In genomic region chr5:95810305-95811125, GRCh38 we compare ENCODE assay signal across 9 cellular contexts. TPM values are rescaled to one million over a fixed set of nuclear protein-coding genes. Genes with fewer than 3 reads are reported as not detected.
DNase-seq lines count a peak whose midpoint lies in the region; ATAC-seq, FAIRE-seq and TF ChIP-seq lines count a peak whose summit lies in the region.
"Had no signal": no experiment of that assay in that cellular context is flagged by ENCODE, and none has a peak within 500 bp of the region (broad histone marks: within the 10 kb centered on the region; RNA-seq: fewer than 3 reads in every experiment).

No MANE protein-coding gene starts in this region.

- TF ChIP-seq CTCF in HepG2 (CRISPR knock-in tag; IDR thresholded peaks at IDR 0.05) (no peak), A673 (conservative IDR thresholded peaks at IDR 0.05; ENCODE audit: low read depth, low read length) (no peak)

- TF ChIP-seq POLR2A in HepG2 (IDR thresholded peaks at IDR 0.05; ENCODE audit: insufficient read depth in 1 of 2, low read depth in 2 of 2, low read length in 2 of 2): no peak

- peak overlapping the region; percentile 72 for H3K4me3 Mint-ChIP-seq in activated CD4-positive, alpha-beta T cell treated with anti-CD3 and anti-CD28 coated beads, Interleukin-2, amount 10 ng/mL, durations not matched to agents 24 days and 14 days
- peak overlapping the region; percentile 80 for H3K4me3 Mint-ChIP-seq in activated naive CD8-positive, alpha-beta T cell
- H3K4me3 Mint-ChIP-seq in stimulated activated effector memory CD8-positive, alpha-beta T cell treated with anti-CD3 and anti-CD28 coated beads, Interleukin-12 subunit alpha, Interleukin-12 subunit beta, amount 100 ng/mL, for 72 hours: peak overlapping the region; percentile 56

- intact Hi-C loops in activated CD4-positive, alpha-beta T cell treated with anti-CD3 and anti-CD28 coated beads, Interleukin-2, amount 10 ng/mL, durations not matched to agents 24 days and 14 days (cut with micrococcal nuclease): no loop called here
- intact Hi-C loops in HepG2 (cut with micrococcal nuclease; ENCODE audit: unreplicated experiment) (loop anchor here (5.0 kb wide), 1 partner anchor 37 kb away; no protein-coding TSS in a partner anchor), A673 (cut with micrococcal nuclease; ENCODE audit: unreplicated experiment) (no loop called here)

- no peak for FAIRE-seq in HepG2 (lab: Jason Lieb, UNC)
- FAIRE-seq in urothelium cell line (lab: Jason Lieb, UNC): no peak

- H2AFZ ChIP-seq in HepG2 (ENCODE audit: low read length): no peak overlapping the region

- H3K9me3 Mint-ChIP-seq in activated CD4-positive, alpha-beta T cell treated with anti-CD3 and anti-CD28 coated beads, Interleukin-2, amount 10 ng/mL, durations not matched to agents 24 days and 14 days: no peaks in the 10 kb centered on the region
- H3K9me3 Mint-ChIP-seq in activated naive CD8-positive, alpha-beta T cell (ENCODE audit: low read depth): no peaks in the 10 kb centered on the region
- no peaks in the 10 kb centered on the region for H3K9me3 Mint-ChIP-seq in stimulated activated effector memory CD8-positive, alpha-beta T cell treated with anti-CD3 and anti-CD28 coated beads, Interleukin-12 subunit alpha, Interleukin-12 subunit beta, amount 100 ng/mL, for 72 hours

- H3K27me3 ChIP-seq in HepG2 (ENCODE audit: control insufficient read depth in 1 of 2, insufficient read depth in 2 of 2, low read length in 2 of 2): no peaks in the 10 kb centered on the region
- no peaks in the 10 kb centered on the region for H3K27me3 ChIP-seq in A673 (replicated peaks; ENCODE audit: insufficient read depth, low read depth, low read length, poor library complexity)

- POLR2A ChIA-PET in HepG2 (lab: Yijun Ruan, JAX) (interaction anchor here (0.7 to 10.9 kb wide), 5 partner anchors 8 to 164 kb away, joined by 3 to 98 read pairs (median 5); partner anchors contain the start of genes GLRX and RFESD), A673 (lab: Charles Lee; ENCODE audit: low non-redundant PET) (no interaction called here)

- peak overlapping the region; percentile 56 for H3K27ac ChIP-seq in HepG2 (ENCODE audit: extremely low read length, insufficient read depth, low read length)
- no peak overlapping the region for H3K27ac ChIP-seq in A673 (ENCODE audit: low read depth, low read length, poor library complexity, severe bottlenecking)

- peaks cover 60% of the 10 kb centered on the region for H3K4me1 Mint-ChIP-seq in activated CD4-positive, alpha-beta T cell treated with anti-CD3 and anti-CD28 coated beads, Interleukin-2, amount 10 ng/mL, durations not matched to agents 24 days and 14 days
- peaks cover 71% of the 10 kb centered on the region for H3K4me1 Mint-ChIP-seq in activated naive CD8-positive, alpha-beta T cell (ENCODE audit: low read depth)
- H3K4me1 Mint-ChIP-seq in stimulated activated effector memory CD8-positive, alpha-beta T cell treated with anti-CD3 and anti-CD28 coated beads, Interleukin-12 subunit alpha, Interleukin-12 subunit beta, amount 100 ng/mL, for 72 hours: peaks cover 55% of the 10 kb centered on the region

- no peaks in the 10 kb centered on the region for H3K79me2 ChIP-seq in HepG2 (ENCODE audit: insufficient read depth, low read length)

- H3K4me3 ChIP-seq in HepG2 (replicated peaks in 1 of 3; ENCODE audit: insufficient read depth in 1 of 3, low read depth in 2 of 3, low read length in 3 of 3) (peak overlapping the region in 1 of 3 experiments; percentile 12; a peak in 1 of 6 replicates), A673 (ENCODE audit: low read depth, low read length, poor library complexity, severe bottlenecking) (no peak overlapping the region)

- H3K9ac ChIP-seq in HepG2 (ENCODE audit: insufficient read depth, low read depth, low read length): no peak overlapping the region

- TF ChIP-seq EP300 in HepG2 (IDR thresholded peaks at IDR 0.05; ENCODE audit: low read depth in 2 of 2, low read length in 2 of 2) (0 out of 4 replicates have a peak, but pooled peaks of 1 of the 2 experiments have one; percentile 4), HepG2 (CRISPR knock-in tag; IDR thresholded peaks at IDR 0.05; ENCODE audit: borderline replicate concordance) (no peak)

- no peaks in the 10 kb centered on the region for H4K20me1 ChIP-seq in HepG2 (ENCODE audit: insufficient read depth, low read length)

- DNase-seq in activated CD4-positive, alpha-beta T cell treated with anti-CD3 and anti-CD28 coated beads, Interleukin-2, amount 10 ng/mL, durations not matched to agents 24 days and 14 days: peak; percentile 61
- no peak for DNase-seq in activated CD4-positive, alpha-beta T cell treated with anti-CD3 and anti-CD28 coated beads for 4 hours
- peak; percentile 32 for DNase-seq in HepG2 (ENCODE audit: low spot score)
- peak in 1 of 2 donors; percentile 46 for DNase-seq in stimulated activated effector memory CD8-positive, alpha-beta T cell treated with anti-CD3 and anti-CD28 coated beads, Interleukin-12 subunit alpha, Interleukin-12 subunit beta, amount 100 ng/mL, for 72 hours (ENCODE audit: low spot score in 2 of 2)
- no peak for DNase-seq in urothelium cell line (ENCODE audit: low spot score)
- no peak for DNase-seq in A673 (ENCODE audit: low spot score)
- DNase-seq: RPMI8226 had no signal

- no TSS peak for BruUV-seq in HepG2 (replicated peaks; lab: Mats Ljungman, UMichigan)
- BruUV-seq in A673 (replicated peaks; lab: Mats Ljungman, UMichigan): no TSS peak

- ATAC-seq in HepG2 (peak; percentile 37), HG02852 (IDR thresholded peaks at IDR 0.05; ENCODE audit: unreplicated experiment) (no peak)
- ATAC-seq in stimulated activated effector memory CD8-positive, alpha-beta T cell treated with anti-CD3 and anti-CD28 coated beads, Interleukin-12 subunit alpha, Interleukin-12 subunit beta, amount 100 ng/mL, for 72 hours: no peak

- in situ Hi-C loops in HepG2 (cut with HindIII; ENCODE audit: extremely low pct_ligation_motif_present, low pct_unique_long_range_greater_than_20kb): no loop called here

- H3K4me1 ChIP-seq in HepG2 (ENCODE audit: insufficient read depth, low read length): peaks cover 48% of the 10 kb centered on the region
- H3K4me1 ChIP-seq in A673 (ENCODE audit: insufficient read depth, low read length, poor library complexity, severe bottlenecking): peaks cover 51% of the 10 kb centered on the region

- peak overlapping the region; percentile 25; the same call in 1 of the 2 replicates for H3K4me2 ChIP-seq in HepG2 (ENCODE audit: low read depth, low read length)

- H3K36me3 ChIP-seq in HepG2 (replicated peaks in 1 of 2; ENCODE audit: control insufficient read depth in 1 of 2, insufficient read depth in 2 of 2, low read length in 2 of 2) (peaks cover 7 to 24% of the 10 kb centered on the region in 2 experiments), A673 (ENCODE audit: insufficient read depth, low read length, poor library complexity, severe bottlenecking) (no peaks in the 10 kb centered on the region)

- CTCF ChIA-PET in HepG2 (lab: Yijun Ruan, JAX; ENCODE audit: low intra/inter-chr PET ratio, low total read pairs): interaction anchor here (1.6 kb wide), 1 partner anchor 29 kb away, joined by 4 read pairs; no protein-coding TSS in a partner anchor
- CTCF ChIA-PET in A673 (lab: Charles Lee): interaction anchor here (0.6 kb wide), 1 partner anchor 33 kb away, joined by 3 read pairs; no protein-coding TSS in a partner anchor

- WGBS in HepG2 (ENCODE audit: low lambda C conversion rate): 9% methylated on average over 5 of the region's 5 CpGs

- H3K27me3 Mint-ChIP-seq in activated CD4-positive, alpha-beta T cell treated with anti-CD3 and anti-CD28 coated beads, Interleukin-2, amount 10 ng/mL, durations not matched to agents 24 days and 14 days: no peaks in the 10 kb centered on the region
- H3K27me3 Mint-ChIP-seq in activated naive CD8-positive, alpha-beta T cell: no peaks in the 10 kb centered on the region

- no peak for TF ChIP-seq RAD21 in HepG2 (CRISPR knock-in tag; IDR thresholded peaks at IDR 0.05)

- no peaks in the 10 kb centered on the region for H3K9me3 ChIP-seq in HepG2 (ENCODE audit: low read length)
- H3K9me3 ChIP-seq in A673 (ENCODE audit: low read depth, low read length, poor library complexity, severe bottlenecking): no peaks in the 10 kb centered on the region

- peak overlapping the region; percentile 75 for H3K27ac Mint-ChIP-seq in activated CD4-positive, alpha-beta T cell treated with anti-CD3 and anti-CD28 coated beads, Interleukin-2, amount 10 ng/mL, durations not matched to agents 24 days and 14 days
- peak overlapping the region; percentile 94 for H3K27ac Mint-ChIP-seq in activated naive CD8-positive, alpha-beta T cell
- peak overlapping the region; percentile 91 for H3K27ac Mint-ChIP-seq in stimulated activated effector memory CD8-positive, alpha-beta T cell treated with anti-CD3 and anti-CD28 coated beads, Interleukin-12 subunit alpha, Interleukin-12 subunit beta, amount 100 ng/mL, for 72 hours

- peaks cover 27% of the 10 kb centered on the region for H3K36me3 Mint-ChIP-seq in activated CD4-positive, alpha-beta T cell treated with anti-CD3 and anti-CD28 coated beads, Interleukin-2, amount 10 ng/mL, durations not matched to agents 24 days and 14 days (ENCODE audit: low read depth)
- H3K36me3 Mint-ChIP-seq in activated naive CD8-positive, alpha-beta T cell: peaks cover 10% of the 10 kb centered on the region
- H3K36me3 Mint-ChIP-seq in stimulated activated effector memory CD8-positive, alpha-beta T cell treated with anti-CD3 and anti-CD28 coated beads, Interleukin-12 subunit alpha, Interleukin-12 subunit beta, amount 100 ng/mL, for 72 hours: peaks cover 32% of the 10 kb centered on the region

RNA-seq across cellular contexts. Expression of gene GLRX, which starts 12.0 kb away (rescaled TPM):
- 13.5 and 17.3 TPM in 2 replicates for total RNA-seq in activated CD4-positive, alpha-beta T cell treated with anti-CD3 and anti-CD28 coated beads, Interleukin-2, amount 10 ng/mL, durations not matched to agents 24 days and 14 days
- total RNA-seq in HepG2 (2016; rRNA removed; fragmentation: Illumina TruSeq; extraction: Trizol) (63.8 and 71.9 TPM in 2 replicates), A673 (2021) (27.3 and 28.6 TPM in 2 replicates)
- total RNA-seq in HepG2 (2016; cell fraction: cytosol; rRNA removed; fragmentation: Illumina TruSeq; extraction: Trizol; ENCODE audit: low read depth): 27.6 and 30.6 TPM in 2 replicates
- 64.8 and 79.1 TPM in 2 replicates for total RNA-seq in HepG2 (2016; cell fraction: insoluble cytoplasmic fraction; rRNA removed; fragmentation: Illumina TruSeq; extraction: Trizol)
- 27.3 and 28.0 TPM in 2 replicates for total RNA-seq in HepG2 (2016; cell fraction: membrane; rRNA removed; fragmentation: Illumina TruSeq; extraction: Trizol)
- 27.2 and 28.1 TPM in 2 replicates for total RNA-seq in HepG2 (2016; cell fraction: nucleus; rRNA removed; fragmentation: Illumina TruSeq; extraction: Trizol)
- polyA plus RNA-seq in HepG2 (2011; rRNA removed): 499 and 615 TPM in 2 replicates
- polyA plus RNA-seq in HepG2 (2011; cell fraction: cytosol; rRNA removed): 393 and 503 TPM in 2 replicates
- polyA plus RNA-seq in HepG2 (2011; cell fraction: nucleus; rRNA removed): 87.8 and 90.3 TPM in 2 replicates
- 244 and 269 TPM in 2 replicates for polyA plus RNA-seq in HepG2 (2012)
- 25.5 and 30.2 TPM in 2 replicates for polyA plus RNA-seq in HepG2 (2016; cell fraction: cytosol; fragmentation: Illumina TruSeq; extraction: Trizol; ENCODE audit: low read depth)
- polyA plus RNA-seq in HepG2 (2016; cell fraction: insoluble cytoplasmic fraction; fragmentation: Illumina TruSeq; extraction: Trizol; ENCODE audit: low read depth): 107 and 117 TPM in 2 replicates
- 23.9 and 28.1 TPM in 2 replicates for polyA plus RNA-seq in HepG2 (2016; cell fraction: membrane; fragmentation: Illumina TruSeq; extraction: Trizol; ENCODE audit: low read depth)
- 59.6 and 62.5 TPM in 2 replicates for polyA plus RNA-seq in HepG2 (2016; cell fraction: nucleus; fragmentation: Illumina TruSeq; extraction: Trizol; ENCODE audit: insufficient read depth, low read depth)
- polyA minus RNA-seq in HepG2 (2011; rRNA and poly(A)+ RNA removed; ENCODE audit: low replicate concordance): 44.3 and 186 TPM in 2 replicates
- polyA minus RNA-seq in HepG2 (2011; cell fraction: cytosol; rRNA and poly(A)+ RNA removed): 49.7 and 65.5 TPM in 2 replicates
- 62.3 and 93.9 TPM in 2 replicates for polyA minus RNA-seq in HepG2 (2011; cell fraction: nucleus; rRNA and poly(A)+ RNA removed)

Comparison
In these comparisons a context has a peak if more than half of its experiments do, and no peak if none do; other contexts are left out.
1. DNase-seq: peak in activated CD4-positive, alpha-beta T cell treated with anti-CD3 and anti-CD28 coated beads, Interleukin-2, amount 10 ng/mL, durations not matched to agents 24 days and 14 days (single experiment) and HepG2 (single experiment); none in activated CD4-positive, alpha-beta T cell treated with anti-CD3 and anti-CD28 coated beads for 4 hours (0 of 2), urothelium cell line (single experiment) and A673 (single experiment).
2. Peak in every context shown above with its lines, with median percentiles within 50 percentile points of each other: H3K27ac Mint-ChIP-seq and H3K4me3 Mint-ChIP-seq.